ENCODE assay signal across 8 cellular contexts in the genomic region with DNA sequence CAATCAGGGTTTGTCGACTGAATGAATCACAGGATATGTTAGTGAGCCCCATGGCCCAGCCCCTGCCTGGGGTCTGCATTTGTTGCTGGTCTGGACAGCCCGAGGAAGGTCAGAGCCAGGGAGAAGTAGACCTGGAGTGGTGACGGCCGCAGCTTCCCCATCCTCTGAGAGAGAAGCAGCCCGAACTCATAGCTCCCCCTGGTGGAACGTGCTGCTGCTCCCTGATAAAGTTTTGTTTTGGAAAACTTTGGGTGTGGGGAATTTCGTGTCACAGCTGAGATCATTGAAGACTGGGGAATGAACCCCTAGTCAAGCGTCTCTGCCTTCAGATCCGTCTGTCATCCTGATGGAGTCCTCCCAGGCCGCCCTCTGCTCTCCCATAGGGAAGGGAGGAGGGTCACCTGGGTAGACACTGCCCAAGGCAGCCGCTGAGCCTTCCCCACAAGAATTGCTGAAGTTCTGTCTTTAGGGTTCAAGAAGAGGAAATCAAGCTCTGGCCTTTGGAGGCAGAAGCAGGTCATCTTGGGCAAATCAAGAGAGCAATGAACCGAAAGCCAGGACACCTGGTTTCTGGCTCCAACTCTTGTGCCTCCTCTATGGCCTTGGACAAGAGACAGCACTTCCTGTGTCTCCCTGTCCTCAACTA.
A peak's percentile ranks its signal among the peaks of the same experiment; 100 is the strongest.
DNase-seq lines count a peak whose midpoint lies in the region; ATAC-seq, FAIRE-seq and TF ChIP-seq lines count a peak whose summit lies in the region.

No MANE protein-coding gene starts in this region.

- 26% methylated on average over 12 of the region's 12 CpGs for WGBS in GM12878 (ENCODE audit: insufficient coverage, insufficient replicate concordance, low lambda C conversion rate, missing lambda C conversion rate)

- no peaks in the 10 kb centered on the region for H4K20me1 ChIP-seq in KMS-11 (ENCODE audit: insufficient read depth)
- no peaks in the 10 kb centered on the region; the same call in 1 of the 2 replicates for H4K20me1 ChIP-seq in GM12878 (ENCODE audit: control insufficient read depth, insufficient read depth)

- H3K4me1 ChIP-seq in KMS-11 (ENCODE audit: low read depth, poor library complexity, severe bottlenecking) (no peaks in the 10 kb centered on the region), GM12878 (ENCODE audit: control insufficient read depth, insufficient read depth, low read length) (no peaks in the 10 kb centered on the region)

- no peak for TF ChIP-seq EP300 in GM12878 (IDR thresholded peaks at IDR 0.05; ENCODE audit: borderline replicate concordance in 1 of 2, control insufficient read depth in 1 of 2, low read depth in 2 of 2, low read length in 2 of 2)

- no peaks in the 10 kb centered on the region for H3K27me3 ChIP-seq in KMS-11 (ENCODE audit: insufficient read depth, low read depth)
- peaks cover 3 to 4% of the 10 kb centered on the region in 2 experiments; a peak in 3 of 4 replicates for H3K27me3 ChIP-seq in GM12878 (replicated peaks in 1 of 2; ENCODE audit: control insufficient read depth in 2 of 2, insufficient read depth in 2 of 2, low read length in 1 of 2)

- CTCF ChIA-PET in GM12878 (lab: Yijun Ruan, JAX), result interaction anchor here (0.7 to 3.9 kb wide), 21 partner anchors 8 to 239 kb away, joined by 3 to 20 read pairs (median 3); no protein-coding TSS in a partner anchor

- SMC1A ChIA-PET in GM12878 (lab: Charles Lee; ENCODE audit: uncharacterized antibody, unreplicated experiment), result interaction anchor here (0.6 to 2.4 kb wide), 12 partner anchors 21 to 239 kb away, joined by 3 to 8 read pairs (median 3); no protein-coding TSS in a partner anchor

- H3K4me3 ChIP-seq in KMS-11 (IDR thresholded peaks at IDR 0.05; ENCODE audit: insufficient read depth, low read depth, low read length) (no peak overlapping the region), GM12878 (no peak overlapping the region)

- no TSS peak for BruUV-seq in GM12878 (replicated peaks; lab: Mats Ljungman, UMichigan)

- H3K9me3 ChIP-seq in GM12878 (replicated peaks; ENCODE audit: control insufficient read depth, insufficient read depth, low read length), result no peaks in the 10 kb centered on the region

- H3K4me2 ChIP-seq in KMS-11, result no peak overlapping the region
- H3K4me2 ChIP-seq in GM12878 (ENCODE audit: control insufficient read depth, insufficient read depth), result no peak overlapping the region

- in situ Hi-C loops in GM12878 (cut with MboI), result no loop called here

- peak; percentile 56 for TF ChIP-seq RAD21 in GM12878 (IDR thresholded peaks at IDR 0.05; ENCODE audit: insufficient read depth, low read depth, low read length)

- H3K79me2 ChIP-seq in KMS-11 (ENCODE audit: insufficient read depth, low read depth) (no peaks in the 10 kb centered on the region), GM12878 (ENCODE audit: control insufficient read depth, insufficient read depth, low read length) (no peaks in the 10 kb centered on the region)

- peak; percentile 39 for DNase-seq in EL
- no peak for DNase-seq in GM12878 (ENCODE audit: low read depth, low spot score)
- DNase-seq in kidney tubule cell (ENCODE audit: low spot score), result peak; percentile 33
- no peak for DNase-seq in DMS153 (lab: John Stamatoyannopoulos, UW)
- no peak for DNase-seq in pons (ENCODE audit: low spot score)

- RAD21 ChIA-PET in GM12878 (lab: Charles Lee; ENCODE audit: unreplicated experiment), result interaction anchor here (1.0 to 1.7 kb wide), 5 partner anchors 20 to 239 kb away, joined by 3 to 5 read pairs (median 4); no protein-coding TSS in a partner anchor

- TF ChIP-seq CTCF in KMS-11 (conservative IDR thresholded peaks at IDR 0.05; ENCODE audit: low read depth, low read length) (peak; percentile 65), GM12878 (IDR thresholded peaks at IDR 0.05 in 2 of 3, conservative IDR thresholded peaks at IDR 0.05 in 1 of 3; ENCODE audit: control insufficient read depth in 2 of 3, extremely low read depth in 1 of 3, insufficient read depth in 1 of 3, low read depth in 3 of 3, low read length in 3 of 3) (peak; percentile 48 to 60 (median 52))

- H3K36me3 ChIP-seq in KMS-11 (ENCODE audit: insufficient read depth) (no peaks in the 10 kb centered on the region), GM12878 (ENCODE audit: control insufficient read depth in 2 of 2, insufficient read depth in 2 of 2, low read length in 1 of 2) (no peaks in the 10 kb centered on the region)

- ATAC-seq in GM12878 (peak; percentile 48; the same call in 2 of the 3 replicates), GM18861 (IDR thresholded peaks at IDR 0.05; ENCODE audit: unreplicated experiment) (no peak), GM21529 (IDR thresholded peaks at IDR 0.05; ENCODE audit: unreplicated experiment) (no peak)

- H3K9ac ChIP-seq in KMS-11 (no peak overlapping the region), GM12878 (ENCODE audit: control insufficient read depth, insufficient read depth, low read length) (no peak overlapping the region)

- no peak for FAIRE-seq in GM12878 (lab: Jason Lieb, UNC)

- intact Hi-C loops in GM12878 (cut with micrococcal nuclease; ENCODE audit: unreplicated experiment), result loop anchor here (1.0 kb wide), 1 partner anchor 239 kb away; no protein-coding TSS in a partner anchor

- no peak for TF ChIP-seq POLR2A in GM12878 (IDR thresholded peaks at IDR 0.05; ENCODE audit: low read depth, low read length)

- no peak overlapping the region for H2AFZ ChIP-seq in KMS-11 (ENCODE audit: low read depth)
- H2AFZ ChIP-seq in GM12878 (ENCODE audit: control insufficient read depth, low read depth, low read length), result no peak overlapping the region

- no peak overlapping the region for H3K27ac ChIP-seq in KMS-11
- no peak overlapping the region for H3K27ac ChIP-seq in GM12878 (ENCODE audit: control insufficient read depth, insufficient read depth)

- POLR2A ChIA-PET in GM12878 (lab: Charles Lee), result no interaction called here

TF ChIP-seq in GM12878, 131 proteins besides CTCF, POLR2A, EP300 and RAD21:
- TF ChIP-seq IKZF1 (conservative IDR thresholded peaks at IDR 0.05), result 0 out of 2 replicates have a peak, but pooled peaks have one; percentile 13
- no peak for TF ChIP-seq ETV6 (conservative IDR thresholded peaks at IDR 0.05 in 1 of 2, IDR thresholded peaks at IDR 0.05 in 1 of 2; ENCODE audit: borderline replicate concordance in 1 of 2, low read depth in 1 of 2)
- TF ChIP-seq SMC3 (IDR thresholded peaks at IDR 0.05; ENCODE audit: borderline replicate concordance, low read length), result peak; percentile 29; the same call in 1 of the 2 replicates

Comparison
In these comparisons a context has a peak if more than half of its experiments do, and no peak if none do; other contexts are left out.
1. DNase-seq: peak in EL (single experiment) and kidney tubule cell (single experiment); none in GM12878 (single experiment), DMS153 (single experiment) and pons (single experiment).